ENCODE assay signal across 12 cellular contexts in the genomic region with DNA sequence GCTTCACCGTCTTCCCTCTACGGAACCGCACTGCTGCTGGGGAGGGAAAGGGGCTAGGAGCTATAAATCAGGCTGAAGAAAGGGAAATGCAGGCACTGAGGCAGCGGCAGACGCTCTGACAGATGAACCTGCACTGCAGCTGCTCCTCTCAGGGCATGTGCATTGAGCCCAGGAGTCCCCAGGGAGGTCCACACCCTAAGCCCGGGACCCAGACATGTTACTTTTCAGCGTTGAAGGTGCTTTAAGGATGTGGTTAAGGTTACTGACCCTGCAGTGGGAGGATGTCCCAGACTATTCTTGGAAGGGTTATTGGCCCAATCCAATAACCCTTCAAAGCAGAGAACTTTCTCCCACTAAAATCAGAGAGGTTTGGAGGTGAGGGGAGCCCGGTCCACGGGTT.
A peak's percentile ranks its signal among the peaks of the same experiment; 100 is the strongest.
DNase-seq lines count a peak whose midpoint lies in the region; ATAC-seq lines count a peak whose summit lies in the region.
"Had no signal": no experiment of that assay in that cellular context is flagged by ENCODE, and none has a peak within 500 bp of the region (broad histone marks: within the 10 kb centered on the region; RNA-seq: fewer than 3 reads in every experiment).

No MANE protein-coding gene starts in this region.

- no CpG with 5 or more reads among the region's 9 CpGs for WGBS in neuronal stem cell (ENCODE audit: extremely low coverage in 2 of 2, insufficient read length in 2 of 2, insufficient replicate concordance in 1 of 2), 2 donors

- no peak overlapping the region for H2BK120ac ChIP-seq in neuronal stem cell (ENCODE audit: low read depth, low read length)

- no peak overlapping the region for H3K4me3 ChIP-seq in neuronal stem cell (ENCODE audit: low read length in 2 of 2)
- H3K4me3 ChIP-seq: GM23338 had no signal

- no peak overlapping the region for H3K9ac ChIP-seq in neuronal stem cell (ENCODE audit: low read depth, low read length, poor library complexity)

- no peak overlapping the region for H3K18ac ChIP-seq in neuronal stem cell (ENCODE audit: low read length)

- H3K27me3 ChIP-seq in neuronal stem cell (ENCODE audit: control insufficient read depth in 3 of 3, insufficient read depth in 3 of 3, low read depth in 1 of 3, low read length in 3 of 3): no peaks in the 10 kb centered on the region

- H2AK5ac ChIP-seq in neuronal stem cell (ENCODE audit: low read depth, low read length): peak overlapping the region; percentile 94

- H2BK15ac ChIP-seq in neuronal stem cell (ENCODE audit: low read length): no peak overlapping the region

- no peak overlapping the region for H3K23ac ChIP-seq in neuronal stem cell (ENCODE audit: low read depth, low read length, poor library complexity)

- DNase-seq in neuronal stem cell (ENCODE audit: low spot score) (no peak), NCI-H1092 treated with DMSO at 0.1 percent for 48 hours (lab: John Stamatoyannopoulos, UW) (no peak), NCI-H748 treated with DMSO at 0.1 percent for 48 hours (lab: John Stamatoyannopoulos, UW) (no peak), middle frontal gyrus (ENCODE audit: extremely low spot score, low spot score) (no peak), HT-29 (ENCODE audit: low spot score) (no peak)
- DNase-seq: activated CD8-positive, alpha-beta memory T cell treated with anti-CD3 and anti-CD28 coated beads for 24 hours; KG1; NCI-H524 treated with DMSO at 0.1 percent for 48 hours had no signal

- no peak overlapping the region for H3K27ac ChIP-seq in neuronal stem cell (replicated peaks; ENCODE audit: low read length)

- H2BK5ac ChIP-seq in neuronal stem cell (ENCODE audit: low read length): no peak overlapping the region

- no peak overlapping the region for H2AFZ ChIP-seq in neuronal stem cell (ENCODE audit: low read length)
- H2AFZ ChIP-seq: GM23338 had no signal

- ATAC-seq in GM18861 (IDR thresholded peaks at IDR 0.05; ENCODE audit: unreplicated experiment) (peak; percentile 78), GM21576 (IDR thresholded peaks at IDR 0.05; ENCODE audit: unreplicated experiment) (peak; percentile 76), HG03432 (IDR thresholded peaks at IDR 0.05; ENCODE audit: unreplicated experiment) (peak; percentile 78)
- ATAC-seq: GM23338 had no signal

- H3K9me3 ChIP-seq in neuronal stem cell (replicated peaks in 1 of 2; ENCODE audit: control insufficient read depth in 2 of 2, insufficient read depth in 1 of 2, low read depth in 1 of 2, low read length in 2 of 2): peaks cover 0 to 7% of the 10 kb centered on the region in 2 donors

- H4K91ac ChIP-seq in neuronal stem cell (ENCODE audit: low read depth, low read length, poor library complexity): no peak overlapping the region

- no peak overlapping the region for H3K4me2 ChIP-seq in neuronal stem cell (ENCODE audit: insufficient read depth, low read length, poor library complexity, severe bottlenecking)
- H3K4me2 ChIP-seq: GM23338 had no signal

- no peak overlapping the region for H2BK12ac ChIP-seq in neuronal stem cell (ENCODE audit: low read length)

- H3K4ac ChIP-seq in neuronal stem cell (ENCODE audit: low read length): no peak overlapping the region

- no peaks in the 10 kb centered on the region for H3K36me3 ChIP-seq in neuronal stem cell (replicated peaks in 1 of 2; ENCODE audit: control insufficient read depth in 2 of 2, insufficient read depth in 2 of 2, low read length in 2 of 2)

- H3K14ac ChIP-seq in neuronal stem cell (ENCODE audit: low read length): peak overlapping the region; percentile 63

- peaks cover 0 to 12% of the 10 kb centered on the region in 2 donors for H3K4me1 ChIP-seq in neuronal stem cell (ENCODE audit: control insufficient read depth in 2 of 2, insufficient read depth in 1 of 2, low read depth in 1 of 2, low read length in 2 of 2)

- no peak overlapping the region for H4K8ac ChIP-seq in neuronal stem cell (ENCODE audit: low read depth, low read length)

- H3K79me1 ChIP-seq in neuronal stem cell (ENCODE audit: low read depth, low read length): peaks cover 2% of the 10 kb centered on the region
